10 cellular contexts compared by ENCODE assay signal in genomic region chr1:8370928-8371327, GRCh38. TPM values are rescaled to one million over a fixed set of nuclear protein-coding genes. Genes with fewer than 3 reads are reported as not detected.
DNase-seq lines count a peak whose midpoint lies in the region; ATAC-seq, FAIRE-seq and TF ChIP-seq lines count a peak whose summit lies in the region.
"Had no signal": no experiment of that assay in that cellular context is flagged by ENCODE, and none has a peak within 500 bp of the region (broad histone marks: within the 10 kb centered on the region; RNA-seq: fewer than 3 reads in every experiment).

No MANE protein-coding gene starts in this region.

- FAIRE-seq in islet of Langerhans (lab: Jason Lieb, UNC) = peak; percentile 45

- ATAC-seq in HG03460 (IDR thresholded peaks at IDR 0.05; ENCODE audit: unreplicated experiment) (no peak), T-cell (replicated peaks in 1 of 4) (no peak)
- ATAC-seq: HCT116 had no signal

- no peaks in the 10 kb centered on the region for H3K27me3 ChIP-seq in adrenal gland
- no peaks in the 10 kb centered on the region for H3K27me3 ChIP-seq in spleen (replicated peaks in 1 of 7)

- peak overlapping the region in 4 of 5 donors; percentile 62 to 91 (median 86) for H3K27ac ChIP-seq in adrenal gland
- H3K27ac ChIP-seq in spleen = peak overlapping the region in 6 of 8 donors; percentile 11 to 84 (median 74)

- TF ChIP-seq CTCF in adrenal gland (IDR thresholded peaks at IDR 0.05) (no peak), spleen (IDR thresholded peaks at IDR 0.05 in 8 of 11, conservative IDR thresholded peaks at IDR 0.05 in 3 of 11) (no peak)

- 32 to 34% (median 33%) methylated on average over 5 of the region's 5 CpGs for WGBS in adrenal gland, 4 donors
- 57 to 68% (median 59%) methylated on average over 5 of the region's 5 CpGs for WGBS in spleen, 5 donors

- H3K9me3 Mint-ChIP-seq in IgD-negative memory B cell (no peaks in the 10 kb centered on the region), T-cell (no peaks in the 10 kb centered on the region)

- POLR2A ChIA-PET in T-cell (lab: Charles Lee) = no interaction called here

- H3K4me1 ChIP-seq in adrenal gland (replicated peaks in 1 of 2) (peaks cover 53 to 89% of the 10 kb centered on the region in 2 donors), spleen (peaks cover 30 to 99% (median 74%) of the 10 kb centered on the region in 6 donors)

- H3K27me3 Mint-ChIP-seq in IgD-negative memory B cell (no peaks in the 10 kb centered on the region), T-cell (no peaks in the 10 kb centered on the region)

- peak overlapping the region in 1 of 4 donors; percentile 73 for H3K4me3 Mint-ChIP-seq in IgD-negative memory B cell
- H3K4me3 Mint-ChIP-seq in T-cell = no peak overlapping the region

- H3K36me3 Mint-ChIP-seq in IgD-negative memory B cell (no peaks in the 10 kb centered on the region), T-cell (peaks cover 8% of the 10 kb centered on the region)

- TF ChIP-seq POLR2A in adrenal gland (IDR thresholded peaks at IDR 0.05) (no peak), spleen (IDR thresholded peaks at IDR 0.05) (no peak)

- peaks cover 0 to under 1% of the 10 kb centered on the region in 2 donors for H3K36me3 ChIP-seq in adrenal gland (replicated peaks in 1 of 2)
- H3K36me3 ChIP-seq in spleen = peaks cover 0 to 74% (median 16%) of the 10 kb centered on the region in 6 donors

- H3K27ac Mint-ChIP-seq in IgD-negative memory B cell = peak overlapping the region in 2 of 3 donors; percentile 6 to 71
- peak overlapping the region in 1 of 2 donors; percentile 45 for H3K27ac Mint-ChIP-seq in T-cell

- CTCF ChIA-PET in T-cell (lab: Charles Lee) = interaction anchor here (0.5 to 0.6 kb wide), 2 partner anchors 345 to 389 kb away, joined by 3 read pairs; no protein-coding TSS in a partner anchor

- intact Hi-C loops in adrenal gland (cut with DNase I) = loop anchor here in 1 of 2 donors (5.0 kb wide), 1 partner anchor 51 kb away; no protein-coding TSS in a partner anchor
- intact Hi-C loops in spleen (cut with DNase I; ENCODE audit: low total_unique reads) = loop anchor here (10.0 kb wide), 1 partner anchor 54 kb away; no protein-coding TSS in a partner anchor

- DNase-seq in adrenal gland = peak in 5 of 7 donors; percentile 46 to 76 (median 54)
- DNase-seq in spleen = no peak
- no peak for DNase-seq in activated gamma-delta T cell (lab: John Stamatoyannopoulos, UW)
- DNase-seq in activated CD4-positive, alpha-beta T cell treated with anti-CD3 and anti-CD28 coated beads, Interleukin-2, amount 50 U/mL, for 48 hours = no peak
- no peak for DNase-seq in T-cell
- DNase-seq: Karpas-422 had no signal

- H3K4me3 ChIP-seq in adrenal gland (peak overlapping the region in 1 of 4 donors; percentile 0), spleen (no peak overlapping the region)

- peaks cover 3 to 34% (median 19%) of the 10 kb centered on the region in 3 donors for H3K4me1 Mint-ChIP-seq in IgD-negative memory B cell
- H3K4me1 Mint-ChIP-seq in T-cell = peaks cover 64 to 78% (median 67%) of the 10 kb centered on the region in 3 donors

- H3K9me3 ChIP-seq in adrenal gland (replicated peaks in 1 of 3) (no peaks in the 10 kb centered on the region), spleen (no peaks in the 10 kb centered on the region)

RNA-seq across cellular contexts. Expression of gene SLC45A1, which starts 53.0 kb away (rescaled TPM):
- polyA plus RNA-seq in IgD-negative memory B cell (0.38 TPM), adrenal gland (1 to 10 TPM; 1.2 to 6.7 (median 5.1) TPM), spleen (1 to 10 TPM; 1.3 to 2.9 (median 1.4) TPM)
- total RNA-seq in adrenal gland (1 to 10 TPM; 1.5 to 7.0 (median 2.5) TPM), spleen (1 to 10 TPM; 2.2 to 3.3 (median 2.9) TPM), T-cell (1 to 10 TPM in 3 of 5 donors, under 1 TPM in 2; 0.58 to 1.4 (median 1.2) TPM)

Comparison
In these comparisons a context has a peak if more than half of its experiments do, and no peak if none do; other contexts are left out.
1. DNase-seq: peak in adrenal gland (5 of 7); none in spleen (single experiment), activated gamma-delta T cell (single experiment), activated CD4-positive, alpha-beta T cell treated with anti-CD3 and anti-CD28 coated beads, Interleukin-2, amount 50 U/mL, for 48 hours (0 of 2) and T-cell (0 of 34).